ENCODE assay signal across 25 cellular contexts in genomic region chr2:61512768-61513398, GRCh38. TPM values are rescaled to one million over a fixed set of nuclear protein-coding genes. Genes with fewer than 3 reads are reported as not detected.
DNase-seq lines count a peak whose midpoint lies in the region; ATAC-seq and TF ChIP-seq lines count a peak whose summit lies in the region.
"Had no signal": no experiment of that assay in that cellular context is flagged by ENCODE, and none has a peak within 500 bp of the region (broad histone marks: within the 10 kb centered on the region; RNA-seq: fewer than 3 reads in every experiment).

No MANE protein-coding gene starts in this region.

- DNase-seq in CD14-positive monocyte (ENCODE audit: low spot score) (no peak), colonic mucosa (peak; percentile 29), nephron progenitor cell (no peak), PC-3 (no peak), NCI-H146 (lab: John Stamatoyannopoulos, UW) (no peak), foreskin melanocyte (no peak)
- no peak for DNase-seq in CD4-positive, alpha-beta memory T cell
- DNase-seq: activated CD4-positive, alpha-beta T cell treated with anti-CD3 and anti-CD28 coated beads, Interleukin-2, amount 50 U/mL, for 48 hours; activated gamma-delta T cell treated with Interleukin-2 at 50 U/mL for 16 hours; activated T-cell treated with anti-CD3 and anti-CD28 coated beads for 4 hours; DMS153; NCI-H1048; NCI-H187; NCI-H526; NK-92 treated with Interleukin-12 subunit alpha and Interleukin-12 subunit beta, amount 100 ng/mL, for 24 hours; SHP77; stimulated activated naive CD4-positive, alpha-beta T cell treated with Interleukin-2 at 50 U/mL for 16 hours; T1000; testis had no signal

- no peaks in the 10 kb centered on the region for H3K27me3 ChIP-seq in CD4-positive, alpha-beta memory T cell (ENCODE audit: insufficient read depth, low read length)
- H3K27me3 ChIP-seq in colonic mucosa = no peaks in the 10 kb centered on the region
- no peaks in the 10 kb centered on the region for H3K27me3 ChIP-seq in PC-3 (ENCODE audit: low read length)
- H3K27me3 ChIP-seq: neutrophil, testis had no signal

- H3K4me1 Mint-ChIP-seq in CD14-positive monocyte (no peaks in the 10 kb centered on the region), nephron progenitor cell (peaks cover 13% of the 10 kb centered on the region)
- H3K4me1 Mint-ChIP-seq in CD4-positive, alpha-beta memory T cell = peaks cover 14 to 35% (median 24%) of the 10 kb centered on the region in 4 donors

- H3K9me3 ChIP-seq in CD4-positive, alpha-beta memory T cell (ENCODE audit: control insufficient read depth in 1 of 2, low read length in 2 of 2) = no peaks in the 10 kb centered on the region
- no peaks in the 10 kb centered on the region for H3K9me3 ChIP-seq in colonic mucosa
- no peaks in the 10 kb centered on the region for H3K9me3 ChIP-seq in PC-3 (ENCODE audit: low read length)
- H3K9me3 ChIP-seq: HAP-1, neutrophil, testis had no signal

- H3K27ac Mint-ChIP-seq in CD14-positive monocyte (peak overlapping the region in 4 of 7 donors; percentile 25 to 77 (median 53)), nephron progenitor cell (peak overlapping the region; percentile 94)
- peak overlapping the region in 6 of 7 donors; percentile 6 to 88 (median 50) for H3K27ac Mint-ChIP-seq in CD4-positive, alpha-beta memory T cell

- intact Hi-C loops in CD14-positive monocyte (cut with micrococcal nuclease) = no loop called here
- intact Hi-C loops in CD4-positive, alpha-beta memory T cell (cut with micrococcal nuclease) = no loop called here
- intact Hi-C loops in colonic mucosa (cut with DNase I) = no loop called here
- intact Hi-C loops in PC-3 (cut with micrococcal nuclease) = no loop called here

- CTCF ChIA-PET in CD4-positive, alpha-beta memory T cell (lab: Charles Lee; ENCODE audit: partially characterized antibody) = no interaction called here
- CTCF ChIA-PET in PC-3 (lab: Charles Lee) = no interaction called here

- peaks cover 27% of the 10 kb centered on the region for H4K20me1 ChIP-seq in PC-3 (ENCODE audit: low read length)

- TF ChIP-seq CTCF in CD14-positive monocyte (IDR thresholded peaks at IDR 0.05) = no peak
- TF ChIP-seq CTCF in colonic mucosa (IDR thresholded peaks at IDR 0.05) = no peak
- TF ChIP-seq CTCF in nephron progenitor cell (IDR thresholded peaks at IDR 0.05) = no peak
- no peak for TF ChIP-seq CTCF in PC-3 (conservative IDR thresholded peaks at IDR 0.05; ENCODE audit: low read depth, low read length)

- ATAC-seq in PC-3 (no peak), GM21619 (IDR thresholded peaks at IDR 0.05; ENCODE audit: unreplicated experiment) (no peak)
- ATAC-seq: sciatic nerve had no signal

- no peak overlapping the region for H3K27ac ChIP-seq in CD4-positive, alpha-beta memory T cell (ENCODE audit: low read depth, low read length)
- H3K27ac ChIP-seq in colonic mucosa = no peak overlapping the region
- no peak overlapping the region for H3K27ac ChIP-seq in PC-3 (ENCODE audit: low read length)
- H3K27ac ChIP-seq: neutrophil, testis had no signal

- H3K4me3 ChIP-seq in CD4-positive, alpha-beta memory T cell (ENCODE audit: low read length in 2 of 2) = no peak overlapping the region
- H3K4me3 ChIP-seq in colonic mucosa (no peak overlapping the region), PC-3 (ENCODE audit: low read length) (no peak overlapping the region)
- H3K4me3 ChIP-seq: HAP-1, testis had no signal

- no TSS peak for BruUV-seq in PC-3 (replicated peaks; lab: Mats Ljungman, UMichigan)

- POLR2A ChIA-PET in CD4-positive, alpha-beta memory T cell (lab: Charles Lee; ENCODE audit: partially characterized antibody) = no interaction called here
- POLR2A ChIA-PET in PC-3 (lab: Charles Lee; ENCODE audit: unreplicated experiment) = no interaction called here

- no peaks in the 10 kb centered on the region for H3F3A ChIP-seq in PC-3 (ENCODE audit: low read length, unreplicated experiment)

- no peak overlapping the region for H3K4me2 ChIP-seq in PC-3 (ENCODE audit: low read length)

- no peaks in the 10 kb centered on the region for H3K9me2 ChIP-seq in PC-3 (replicated peaks; ENCODE audit: low read length)

- no peak overlapping the region for H3K4me3 Mint-ChIP-seq in CD14-positive monocyte
- no peak overlapping the region for H3K4me3 Mint-ChIP-seq in CD4-positive, alpha-beta memory T cell
- no peak overlapping the region for H3K4me3 Mint-ChIP-seq in nephron progenitor cell
- H3K4me3 Mint-ChIP-seq: central memory CD8-positive, alpha-beta T cell had no signal

- no peaks in the 10 kb centered on the region for H3K9me3 Mint-ChIP-seq in CD14-positive monocyte
- no peaks in the 10 kb centered on the region for H3K9me3 Mint-ChIP-seq in CD4-positive, alpha-beta memory T cell
- H3K9me3 Mint-ChIP-seq in nephron progenitor cell = no peaks in the 10 kb centered on the region
- H3K9me3 Mint-ChIP-seq: central memory CD8-positive, alpha-beta T cell had no signal

- H3K36me3 Mint-ChIP-seq in CD14-positive monocyte (peaks cover 54 to 82% of the 10 kb centered on the region in 2 donors), nephron progenitor cell (ENCODE audit: low read depth) (peaks cover 81% of the 10 kb centered on the region)
- H3K36me3 Mint-ChIP-seq in CD4-positive, alpha-beta memory T cell = peaks cover 35 to 62% of the 10 kb centered on the region in 2 donors

- peaks cover 97% of the 10 kb centered on the region for H3K79me2 ChIP-seq in PC-3 (ENCODE audit: low read length)

- H3K27me3 Mint-ChIP-seq in CD14-positive monocyte (ENCODE audit: low read depth in 3 of 3) (peaks cover 0 to 2% (median 0%) of the 10 kb centered on the region in 3 donors), nephron progenitor cell (ENCODE audit: low read depth, poor library complexity) (peaks cover 1% of the 10 kb centered on the region)
- no peaks in the 10 kb centered on the region for H3K27me3 Mint-ChIP-seq in CD4-positive, alpha-beta memory T cell
- H3K27me3 Mint-ChIP-seq: central memory CD8-positive, alpha-beta T cell; progenitor cell of endocrine pancreas had no signal

- no peak overlapping the region for H2AFZ ChIP-seq in PC-3 (ENCODE audit: low read length)

- H3K9ac ChIP-seq in colonic mucosa (ENCODE audit: low read depth in 2 of 2, low read length in 2 of 2) (no peak overlapping the region), PC-3 (ENCODE audit: low read length) (no peak overlapping the region)

- peaks cover 60% of the 10 kb centered on the region for H3K36me3 ChIP-seq in CD4-positive, alpha-beta memory T cell (ENCODE audit: insufficient read depth, low read length)
- H3K36me3 ChIP-seq in colonic mucosa = peaks cover 3% of the 10 kb centered on the region
- peaks cover 54% of the 10 kb centered on the region for H3K36me3 ChIP-seq in PC-3 (ENCODE audit: low read depth, low read length)

- peaks cover 14% of the 10 kb centered on the region for H3K4me1 ChIP-seq in CD4-positive, alpha-beta memory T cell (ENCODE audit: insufficient read depth, low read length)
- H3K4me1 ChIP-seq in colonic mucosa = no peaks in the 10 kb centered on the region
- H3K4me1 ChIP-seq in PC-3 (ENCODE audit: insufficient read depth, low read length) = no peaks in the 10 kb centered on the region
- H3K4me1 ChIP-seq: HAP-1, testis had no signal

RNA-seq across cellular contexts. Expression of gene XPO1, which starts 25.3 kb away (rescaled TPM):
- 10 to 100 TPM; 19.0 to 20.9 TPM for polyA plus RNA-seq in CD14-positive monocyte
- total RNA-seq in CD4-positive, alpha-beta memory T cell = 100 to 1,000 TPM; 174 to 180 TPM
- 10 to 100 TPM; 26.8 to 45.9 TPM for polyA plus RNA-seq in CD4-positive, alpha-beta memory T cell
- total RNA-seq in colonic mucosa (100 to 1,000 TPM in 1 of 2 donors, 10 to 100 TPM in 1; 84.4 to 152 TPM), PC-3 (2014; rRNA removed) (138 and 170 TPM in 2 replicates)

RNA-seq across cellular contexts. Expression of gene USP34, which starts 42.0 kb away (rescaled TPM):
- polyA plus RNA-seq in CD14-positive monocyte = 1 to 10 TPM; 2.8 to 5.9 TPM
- 100 to 1,000 TPM; 163 to 164 TPM for total RNA-seq in CD4-positive, alpha-beta memory T cell
- 10 to 100 TPM in 1 of 2 donors, 1 to 10 TPM in 1; 7.9 to 26.7 TPM for polyA plus RNA-seq in CD4-positive, alpha-beta memory T cell
- 10 to 100 TPM; 70.8 to 76.3 TPM for total RNA-seq in colonic mucosa
- 67.1 and 74.5 TPM in 2 replicates for total RNA-seq in PC-3 (2014; rRNA removed)
